ENCODE assay signal across 2 cellular contexts in the genomic region with DNA sequence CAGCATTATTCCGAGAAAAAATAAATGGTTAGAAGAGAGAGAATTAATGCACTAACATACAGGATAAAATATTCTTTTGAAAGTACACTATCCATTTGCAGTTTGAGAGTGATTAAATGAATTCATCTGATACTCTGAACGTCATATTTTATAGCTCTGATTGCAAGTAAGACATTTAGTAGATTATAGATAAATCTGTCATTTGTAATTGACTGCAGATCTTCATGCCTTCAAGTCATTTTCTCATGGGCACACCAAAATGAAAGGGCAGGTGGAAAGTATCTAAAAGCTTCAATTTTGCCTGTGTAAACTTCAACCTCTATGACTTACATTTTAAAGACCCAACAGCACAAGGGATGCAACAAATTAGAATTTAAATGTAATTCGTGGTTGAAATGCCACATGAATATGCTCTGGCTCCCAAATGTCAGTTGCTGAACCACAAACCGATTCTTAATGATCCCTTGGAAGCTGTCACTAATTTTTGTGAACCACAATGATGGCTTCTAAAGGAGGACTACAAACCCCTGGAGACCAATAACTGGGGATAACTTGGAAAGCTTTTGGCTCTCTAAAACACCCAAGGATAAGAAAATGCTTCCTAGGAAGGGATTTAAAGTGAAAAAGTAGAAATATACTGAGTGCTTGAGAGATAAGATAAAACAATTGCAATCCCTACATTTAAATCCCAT.
TF ChIP-seq lines count a peak whose summit lies in the region.

No MANE protein-coding gene starts in this region.

TF ChIP-seq in HEK293, 187 proteins besides CTCF, POLR2A, EP300 and RAD21 (continued from another document):
- TF ChIP-seq MZF1 (tag by site-specific recombination; IDR thresholded peaks at IDR 0.05; ENCODE audit: borderline replicate concordance) (peak; percentile 95; the same call in 1 of the 2 replicates), ZNF214 (tag by site-specific recombination; IDR thresholded peaks at IDR 0.05; ENCODE audit: borderline replicate concordance) (no peak), ZNF266 (tag by site-specific recombination; IDR thresholded peaks at IDR 0.05; ENCODE audit: low read depth) (no peak), ZNF571 (tag by site-specific recombination; IDR thresholded peaks at IDR 0.05) (no peak), ZNF211 (tag by site-specific recombination; IDR thresholded peaks at IDR 0.05; ENCODE audit: low read depth) (no peak), ZNF621 (tag by site-specific recombination; IDR thresholded peaks at IDR 0.05) (no peak), ZBTB17 (tag by site-specific recombination; IDR thresholded peaks at IDR 0.05) (peak; percentile 37), ZNF837 (tag by site-specific recombination; IDR thresholded peaks at IDR 0.05) (no peak), GLIS1 (tag by site-specific recombination; IDR thresholded peaks at IDR 0.05) (0 out of 2 replicates have a peak, but pooled peaks have one; percentile 20), ZNF843 (tag by site-specific recombination; IDR thresholded peaks at IDR 0.05) (peak; percentile 72), BCL11B (tag by site-specific recombination; IDR thresholded peaks at IDR 0.05; ENCODE audit: low read depth) (0 out of 2 replicates have a peak, but pooled peaks have one; percentile 60), ZNF658 (tag by site-specific recombination; IDR thresholded peaks at IDR 0.05) (no peak), BCL11A (tag by site-specific recombination; IDR thresholded peaks at IDR 0.05; ENCODE audit: low read depth) (no peak), ZNF670 (tag by site-specific recombination; IDR thresholded peaks at IDR 0.05; ENCODE audit: low read depth) (no peak), ZNF350 (tag by site-specific recombination; IDR thresholded peaks at IDR 0.05) (no peak), ZNF76 (tag by site-specific recombination; IDR thresholded peaks at IDR 0.05; ENCODE audit: borderline replicate concordance, low read depth) (no peak)
- TF ChIP-seq, protein P1, sequence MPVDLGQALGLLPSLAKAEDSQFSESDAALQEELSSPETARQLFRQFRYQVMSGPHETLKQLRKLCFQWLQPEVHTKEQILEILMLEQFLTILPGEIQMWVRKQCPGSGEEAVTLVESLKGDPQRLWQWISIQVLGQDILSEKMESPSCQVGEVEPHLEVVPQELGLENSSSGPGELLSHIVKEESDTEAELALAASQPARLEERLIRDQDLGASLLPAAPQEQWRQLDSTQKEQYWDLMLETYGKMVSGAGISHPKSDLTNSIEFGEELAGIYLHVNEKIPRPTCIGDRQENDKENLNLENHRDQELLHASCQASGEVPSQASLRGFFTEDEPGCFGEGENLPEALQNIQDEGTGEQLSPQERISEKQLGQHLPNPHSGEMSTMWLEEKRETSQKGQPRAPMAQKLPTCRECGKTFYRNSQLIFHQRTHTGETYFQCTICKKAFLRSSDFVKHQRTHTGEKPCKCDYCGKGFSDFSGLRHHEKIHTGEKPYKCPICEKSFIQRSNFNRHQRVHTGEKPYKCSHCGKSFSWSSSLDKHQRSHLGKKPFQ (tag by site-specific recombination; IDR thresholded peaks at IDR 0.05): no peak
- TF ChIP-seq, protein P2, sequence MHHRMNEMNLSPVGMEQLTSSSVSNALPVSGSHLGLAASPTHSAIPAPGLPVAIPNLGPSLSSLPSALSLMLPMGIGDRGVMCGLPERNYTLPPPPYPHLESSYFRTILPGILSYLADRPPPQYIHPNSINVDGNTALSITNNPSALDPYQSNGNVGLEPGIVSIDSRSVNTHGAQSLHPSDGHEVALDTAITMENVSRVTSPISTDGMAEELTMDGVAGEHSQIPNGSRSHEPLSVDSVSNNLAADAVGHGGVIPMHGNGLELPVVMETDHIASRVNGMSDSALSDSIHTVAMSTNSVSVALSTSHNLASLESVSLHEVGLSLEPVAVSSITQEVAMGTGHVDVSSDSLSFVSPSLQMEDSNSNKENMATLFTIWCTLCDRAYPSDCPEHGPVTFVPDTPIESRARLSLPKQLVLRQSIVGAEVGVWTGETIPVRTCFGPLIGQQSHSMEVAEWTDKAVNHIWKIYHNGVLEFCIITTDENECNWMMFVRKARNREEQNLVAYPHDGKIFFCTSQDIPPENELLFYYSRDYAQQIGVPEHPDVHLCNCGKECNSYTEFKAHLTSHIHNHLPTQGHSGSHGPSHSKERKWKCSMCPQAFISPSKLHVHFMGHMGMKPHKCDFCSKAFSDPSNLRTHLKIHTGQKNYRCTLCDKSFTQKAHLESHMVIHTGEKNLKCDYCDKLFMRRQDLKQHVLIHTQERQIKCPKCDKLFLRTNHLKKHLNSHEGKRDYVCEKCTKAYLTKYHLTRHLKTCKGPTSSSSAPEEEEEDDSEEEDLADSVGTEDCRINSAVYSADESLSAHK (tag by site-specific recombination; IDR thresholded peaks at IDR 0.05): peak; percentile 73

TF ChIP-seq in SK-N-SH, 30 proteins besides CTCF, POLR2A, EP300 and RAD21 (continued from another document):
- TF ChIP-seq, protein P3, sequence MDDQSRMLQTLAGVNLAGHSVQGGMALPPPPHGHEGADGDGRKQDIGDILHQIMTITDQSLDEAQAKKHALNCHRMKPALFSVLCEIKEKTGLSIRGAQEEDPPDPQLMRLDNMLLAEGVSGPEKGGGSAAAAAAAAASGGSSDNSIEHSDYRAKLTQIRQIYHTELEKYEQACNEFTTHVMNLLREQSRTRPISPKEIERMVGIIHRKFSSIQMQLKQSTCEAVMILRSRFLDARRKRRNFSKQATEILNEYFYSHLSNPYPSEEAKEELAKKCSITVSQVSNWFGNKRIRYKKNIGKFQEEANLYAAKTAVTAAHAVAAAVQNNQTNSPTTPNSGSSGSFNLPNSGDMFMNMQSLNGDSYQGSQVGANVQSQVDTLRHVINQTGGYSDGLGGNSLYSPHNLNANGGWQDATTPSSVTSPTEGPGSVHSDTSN (IDR thresholded peaks at IDR 0.05): 0 out of 2 replicates have a peak, but pooled peaks have one; percentile 4
- TF ChIP-seq MEF2A (IDR thresholded peaks at IDR 0.05; ENCODE audit: borderline replicate concordance, low read depth) (no peak), MXI1 (IDR thresholded peaks at IDR 0.05; ENCODE audit: low read depth, low read length) (peak; percentile 32; the same call in 1 of the 2 replicates)
